ENCODE assay signal across 2 cellular contexts in the genomic region with DNA sequence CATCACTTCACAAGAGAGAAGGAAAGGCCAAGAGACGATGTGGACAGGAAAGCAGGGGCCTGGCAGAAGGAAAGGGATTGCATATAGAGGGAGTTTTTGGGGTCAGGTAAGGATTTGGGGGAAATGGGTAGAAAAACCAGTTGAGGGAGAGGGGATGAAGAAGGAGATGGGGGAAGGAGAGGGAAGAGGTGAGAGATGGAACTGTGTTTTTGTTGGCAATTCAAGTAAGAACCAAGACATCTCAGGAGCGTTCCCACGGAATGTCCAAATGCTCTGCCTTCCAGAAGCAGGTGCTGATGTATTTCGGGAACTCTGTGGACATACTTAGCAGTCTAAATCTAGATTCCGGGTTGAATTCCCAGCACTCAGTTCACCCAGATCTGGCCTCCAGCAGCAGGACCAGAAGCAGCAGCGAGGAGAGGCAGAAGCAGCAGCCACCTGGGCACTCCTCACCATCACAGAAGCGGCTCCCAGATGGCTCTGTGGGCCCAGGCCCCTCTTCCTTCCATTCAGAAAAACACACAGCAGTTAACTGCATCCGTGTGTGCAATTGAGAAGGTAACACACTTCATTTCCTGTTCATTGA.
TF ChIP-seq lines count a peak whose summit lies in the region.

No MANE protein-coding gene starts in this region.

TF ChIP-seq in HepG2, 621 proteins besides CTCF, POLR2A, EP300 and RAD21:
- TF ChIP-seq ZNF781 (CRISPR knock-in tag; IDR thresholded peaks at IDR 0.05; ENCODE audit: borderline replicate concordance, not compliant biosample characterization) (no peak), PCBP2 (optimal IDR thresholded peaks at IDR 0.05; ENCODE audit: low read depth, low read length, poor library complexity, severe bottlenecking) (peak; percentile 71), ZNF44 (CRISPR knock-in tag; IDR thresholded peaks at IDR 0.05) (no peak), REPIN1 (CRISPR knock-in tag; IDR thresholded peaks at IDR 0.05; ENCODE audit: borderline replicate concordance, low read depth) (no peak), NPAS2 (CRISPR knock-in tag; IDR thresholded peaks at IDR 0.05; ENCODE audit: borderline replicate concordance) (no peak), SMAD3 (CRISPR knock-in tag; IDR thresholded peaks at IDR 0.05) (no peak), HNRNPK (IDR thresholded peaks at IDR 0.05; ENCODE audit: low read depth, low read length, poor library complexity, severe bottlenecking) (peak; percentile 82), SIX1 (CRISPR knock-in tag; IDR thresholded peaks at IDR 0.05; ENCODE audit: borderline replicate concordance) (no peak)
- TF ChIP-seq, protein P1, sequence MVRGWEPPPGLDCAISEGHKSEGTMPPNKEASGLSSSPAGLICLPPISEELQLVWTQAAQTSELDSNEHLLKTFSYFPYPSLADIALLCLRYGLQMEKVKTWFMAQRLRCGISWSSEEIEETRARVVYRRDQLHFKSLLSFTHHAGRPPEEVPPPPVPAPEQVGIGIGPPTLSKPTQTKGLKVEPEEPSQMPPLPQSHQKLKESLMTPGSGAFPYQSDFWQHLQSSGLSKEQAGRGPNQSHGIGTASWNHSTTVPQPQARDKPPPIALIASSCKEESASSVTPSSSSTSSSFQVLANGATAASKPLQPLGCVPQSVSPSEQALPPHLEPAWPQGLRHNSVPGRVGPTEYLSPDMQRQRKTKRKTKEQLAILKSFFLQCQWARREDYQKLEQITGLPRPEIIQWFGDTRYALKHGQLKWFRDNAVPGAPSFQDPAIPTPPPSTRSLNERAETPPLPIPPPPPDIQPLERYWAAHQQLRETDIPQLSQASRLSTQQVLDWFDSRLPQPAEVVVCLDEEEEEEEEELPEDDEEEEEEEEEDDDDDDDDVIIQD (CRISPR knock-in tag; IDR thresholded peaks at IDR 0.05; ENCODE audit: low read depth): no peak

TF ChIP-seq in H1, 55 proteins besides CTCF, POLR2A, EP300 and RAD21:
- TF ChIP-seq ASH2L (IDR thresholded peaks at IDR 0.05; ENCODE audit: low read length): no peak
- TF ChIP-seq BRCA1 (IDR thresholded peaks at IDR 0.05; ENCODE audit: low read depth, low read length): no peak
- no peak for TF ChIP-seq TAF1 (IDR thresholded peaks at IDR 0.05; ENCODE audit: low read depth, low read length)
- TF ChIP-seq YY1 (IDR thresholded peaks at IDR 0.05; ENCODE audit: low read depth, low read length): no peak
- TF ChIP-seq TAF7 (optimal IDR thresholded peaks at IDR 0.05; ENCODE audit: borderline replicate concordance, low read depth, low read length): no peak
- TF ChIP-seq CEBPB (IDR thresholded peaks at IDR 0.05; ENCODE audit: low read depth, low read length): no peak
- no peak for TF ChIP-seq CHD1 (IDR thresholded peaks at IDR 0.05; ENCODE audit: low read depth, low read length)
- TF ChIP-seq CHD2 (IDR thresholded peaks at IDR 0.05; ENCODE audit: low read length): no peak
- no peak for TF ChIP-seq KDM4A (IDR thresholded peaks at IDR 0.05; ENCODE audit: low read depth, low read length, severe bottlenecking)
- TF ChIP-seq RFX5 (IDR thresholded peaks at IDR 0.05; ENCODE audit: borderline replicate concordance, low read depth, low read length): no peak
